25 cellular contexts compared by ENCODE assay signal in the genomic region with DNA sequence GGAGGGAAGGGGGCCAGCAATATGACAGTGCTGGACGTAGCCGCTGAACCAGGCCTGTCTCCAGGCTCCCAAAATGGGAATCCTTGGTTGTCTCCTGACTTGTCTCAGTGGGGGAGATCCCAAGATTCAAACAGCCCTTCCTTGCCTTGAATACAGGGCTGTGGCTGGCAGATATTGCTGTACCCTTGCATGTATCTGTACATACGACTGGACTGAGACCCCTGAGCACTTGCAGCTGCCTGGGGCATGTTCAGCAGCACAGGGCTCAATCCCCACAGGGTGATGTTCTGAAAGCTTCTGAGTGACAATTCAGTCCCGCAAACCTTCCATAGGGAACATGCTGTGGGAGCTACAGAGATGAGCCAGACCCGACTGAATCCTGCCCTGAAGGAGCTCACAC. TPM values are rescaled to one million over a fixed set of nuclear protein-coding genes. Genes with fewer than 3 reads are reported as not detected.
"Had no signal": no experiment of that assay in that cellular context is flagged by ENCODE, and none has a peak within 500 bp of the region (broad histone marks: within the 10 kb centered on the region; RNA-seq: fewer than 3 reads in every experiment).

No MANE protein-coding gene starts in this region.

- H3K9me3 ChIP-seq: SJSA1, tibial artery had no signal

- DNase-seq: activated B cell treated with CpG ODN at 0.5 μM for 24 hours; activated CD4-positive, alpha-beta memory T cell treated with anti-CD3 and anti-CD28 coated beads for 36 hours; activated CD4-positive, alpha-beta T cell treated with anti-CD3 and anti-CD28 coated beads for 36 hours; activated gamma-delta T cell; activated naive CD4-positive, alpha-beta T cell treated with anti-CD3 and anti-CD28 coated beads, Interleukin-2, amount 50 U/mL, for 16 hours; activated naive CD8-positive, alpha-beta T cell treated with anti-CD3 and anti-CD28 coated beads, Interleukin-2, amount 50 U/mL, for 24 hours; activated T-cell treated with anti-CD3 and anti-CD28 coated beads, Interleukin-2, amount 50 U/mL, for 72 hours; dermis blood vessel endothelial cell; effector memory CD4-positive, alpha-beta T cell; foreskin melanocyte; occipital lobe; posterior cingulate gyrus; stimulated activated CD4-positive, alpha-beta T cell treated with anti-CD3 and anti-CD28 coated beads, Interleukin-1b, Interleukin-23, amount 100 ng/mL, for 48 hours; stimulated activated naive CD8-positive, alpha-beta T cell treated with anti-CD3 and anti-CD28 coated beads, Interleukin-15, amount 100 ng/mL, for 72 hours; T-helper 9 cell; tibial artery had no signal

- H3K4me3 ChIP-seq: cardiac muscle cell, SJSA1, tibial artery had no signal

- H3K36me3 ChIP-seq: cardiac muscle cell, SJSA1 had no signal

- ATAC-seq: activated CD4-positive, alpha-beta T cell treated with anti-CD3 and anti-CD28 coated beads for 36 hours; activated naive CD8-positive, alpha-beta T cell treated with anti-CD3 and anti-CD28 coated beads, Interleukin-2, amount 50 U/mL, for 24 hours; activated T-cell treated with anti-CD3 and anti-CD28 coated beads, Interleukin-2, amount 50 U/mL, for 72 hours; stimulated activated effector memory CD8-positive, alpha-beta T cell treated with anti-CD3 and anti-CD28 coated beads, Interleukin-12 subunit alpha, Interleukin-12 subunit beta, amount 100 ng/mL, for 72 hours; stimulated activated naive CD8-positive, alpha-beta T cell treated with anti-CD3 and anti-CD28 coated beads, Interleukin-15, amount 100 ng/mL, for 72 hours had no signal

- H3K27me3 ChIP-seq: cardiac muscle cell, SJSA1 had no signal

- H3K4me1 ChIP-seq: SJSA1, tibial artery had no signal

- H3K27ac ChIP-seq: cardiac muscle cell, SJSA1, tibial artery had no signal

RNA-seq across cellular contexts. Expression of gene OR13J1, which starts 13.3 kb away (rescaled TPM):
- total RNA-seq: activated B cell treated with CpG ODN at 0.5 μM for 24 hours; activated CD4-positive, alpha-beta memory T cell treated with anti-CD3 and anti-CD28 coated beads for 36 hours; activated CD4-positive, alpha-beta T cell treated with anti-CD3 and anti-CD28 coated beads for 36 hours; activated T-cell treated with anti-CD3 and anti-CD28 coated beads, Interleukin-2, amount 50 U/mL, for 72 hours; cardiac muscle cell; dermis blood vessel endothelial cell; liver; mononuclear cell; neural crest cell; occipital lobe; SJSA1; skeletal muscle tissue; T-helper 1 cell treated with Interleukin-12 subunit alpha and Interleukin-12 subunit beta and Interleukin-4 antibody, amounts not matched to agents 30 ng/mL and 1 ng/mL, for 36 hours; urinary bladder had no signal

RNA-seq across cellular contexts. Expression of gene FAM221B, which starts 28.4 kb away (rescaled TPM):
- total RNA-seq: activated B cell treated with CpG ODN at 0.5 μM for 24 hours; activated CD4-positive, alpha-beta memory T cell treated with anti-CD3 and anti-CD28 coated beads for 36 hours; activated CD4-positive, alpha-beta T cell treated with anti-CD3 and anti-CD28 coated beads for 36 hours; activated T-cell treated with anti-CD3 and anti-CD28 coated beads, Interleukin-2, amount 50 U/mL, for 72 hours; cardiac muscle cell; dermis blood vessel endothelial cell; liver; mononuclear cell; occipital lobe; SJSA1; skeletal muscle tissue; T-helper 1 cell treated with Interleukin-12 subunit alpha and Interleukin-12 subunit beta and Interleukin-4 antibody, amounts not matched to agents 30 ng/mL and 1 ng/mL, for 36 hours had no signal

RNA-seq across cellular contexts. Expression of gene SPAG8, which starts 44.8 kb away (rescaled TPM):
- total RNA-seq: dermis blood vessel endothelial cell had no signal
